In genomic region chr17:8696456-8696855, GRCh38 we compare ENCODE assay signal across 22 cellular contexts. TPM values are rescaled to one million over a fixed set of nuclear protein-coding genes. Genes with fewer than 3 reads are reported as not detected.
DNase-seq lines count a peak whose midpoint lies in the region; ATAC-seq, FAIRE-seq and TF ChIP-seq lines count a peak whose summit lies in the region.
"Had no signal": no experiment of that assay in that cellular context is flagged by ENCODE, and none has a peak within 500 bp of the region (broad histone marks: within the 10 kb centered on the region; RNA-seq: fewer than 3 reads in every experiment).

No MANE protein-coding gene starts in this region.

- no peak overlapping the region for H3K23ac ChIP-seq in H1 (ENCODE audit: insufficient read length)

- H3F3A ChIP-seq in MM.1S (ENCODE audit: insufficient read depth, low read length): no peaks in the 10 kb centered on the region

- peak overlapping the region; percentile 57 for H2AK5ac ChIP-seq in H1 (ENCODE audit: low read depth, low read length)

- H2AFZ ChIP-seq in H1 (ENCODE audit: low read length) (0 out of 2 replicates have a peak overlapping the region, but pooled peaks have one; percentile 55), MM.1S (ENCODE audit: low read length) (no peak overlapping the region), HepG2 (ENCODE audit: low read length) (no peak overlapping the region)
- H2AFZ ChIP-seq: PC-9 had no signal

- TF ChIP-seq CTCF in H1 (IDR thresholded peaks at IDR 0.05; ENCODE audit: control extremely low read depth in 1 of 3, insufficient read depth in 1 of 3, low read depth in 1 of 3, low read length in 3 of 3) (peak in 2 of 3 experiments; percentile 8 to 41; a peak in 1 of 4 replicates), upper lobe of left lung (IDR thresholded peaks at IDR 0.05) (no peak), MM.1S (IDR thresholded peaks at IDR 0.05; ENCODE audit: low read length) (no peak), HepG2 (CRISPR knock-in tag; IDR thresholded peaks at IDR 0.05) (no peak)

- no peak overlapping the region for H3K4ac ChIP-seq in H1 (replicated peaks; ENCODE audit: insufficient read length, low read depth, low read length)

- no TSS peak for BruUV-seq in HepG2 (replicated peaks; lab: Mats Ljungman, UMichigan)

- H3K9ac ChIP-seq in HUES64 (ENCODE audit: low read depth, low read length) (peak overlapping the region; percentile 68; the same call in 1 of the 2 replicates), H1 (replicated peaks in 1 of 4; ENCODE audit: extremely low read depth in 1 of 4, low read depth in 3 of 4, low read length in 3 of 4) (no peak overlapping the region), MM.1S (ENCODE audit: low read length) (no peak overlapping the region), HepG2 (ENCODE audit: insufficient read depth, low read depth, low read length) (no peak overlapping the region)

- H3K79me1 ChIP-seq in H1 (ENCODE audit: low read depth, low read length): no peaks in the 10 kb centered on the region; the same call in 1 of the 2 replicates

- intact Hi-C loops in HepG2 (cut with micrococcal nuclease; ENCODE audit: unreplicated experiment): no loop called here

- no peak overlapping the region for H3K56ac ChIP-seq in H1 (replicated peaks; ENCODE audit: insufficient read length, low read depth, low read length)

- no peaks in the 10 kb centered on the region for H3K9me2 ChIP-seq in MM.1S (replicated peaks; ENCODE audit: insufficient read depth, low read length)

- H4K8ac ChIP-seq in H1 (ENCODE audit: extremely low read depth, insufficient read depth, low read length): peak overlapping the region; percentile 69; the same call in 1 of the 2 replicates

- H3K4me3 ChIP-seq in HUES64 (ENCODE audit: low read length): no peak overlapping the region
- H3K4me3 ChIP-seq in H1 (ENCODE audit: extremely low read depth in 1 of 4, insufficient read depth in 2 of 4, low read depth in 3 of 4, low read length in 4 of 4): 0 out of 8 replicates have a peak overlapping the region, but pooled peaks of 1 of the 4 experiments have one; percentile 19
- no peak overlapping the region for H3K4me3 ChIP-seq in mesodermal cell (ENCODE audit: extremely low read depth, insufficient read depth, low read length, poor library complexity, severe bottlenecking)
- no peak overlapping the region for H3K4me3 ChIP-seq in upper lobe of left lung
- no peak overlapping the region for H3K4me3 ChIP-seq in MM.1S (ENCODE audit: low read length)
- H3K4me3 ChIP-seq in HepG2 (replicated peaks in 1 of 3; ENCODE audit: insufficient read depth in 1 of 3, low read depth in 2 of 3, low read length in 3 of 3): no peak overlapping the region
- H3K4me3 ChIP-seq: esophagus squamous epithelium, PC-9, thyroid gland had no signal

- CTCF ChIA-PET in H1 (lab: Charles Lee; ENCODE audit: partially characterized antibody): interaction anchor here (0.5 kb wide), 1 partner anchor 125 kb away, joined by 5 read pairs; no protein-coding TSS in a partner anchor
- CTCF ChIA-PET in HepG2 (lab: Yijun Ruan, JAX; ENCODE audit: low intra/inter-chr PET ratio, low total read pairs): no interaction called here

- H3K27ac ChIP-seq in HUES64 (ENCODE audit: low read depth, low read length) (peak overlapping the region; percentile 88), H1 (ENCODE audit: low read depth, low read length) (peak overlapping the region; percentile 55; the same call in 1 of the 2 replicates), mesodermal cell (ENCODE audit: low read depth, low read length, severe bottlenecking) (peak overlapping the region; percentile 86), upper lobe of left lung (peak overlapping the region; percentile 33 to 73 (median 58)), MM.1S (ENCODE audit: low read length) (no peak overlapping the region), HepG2 (ENCODE audit: extremely low read length, insufficient read depth, low read length) (no peak overlapping the region)
- H3K27ac ChIP-seq: esophagus squamous epithelium, PC-9, thyroid gland, VCaP had no signal

- H3K14ac ChIP-seq in H1 (ENCODE audit: insufficient read length): no peak overlapping the region

- in situ Hi-C loops in HepG2 (cut with HindIII; ENCODE audit: extremely low pct_ligation_motif_present, low pct_unique_long_range_greater_than_20kb): no loop called here

- FAIRE-seq in H1 (lab: Jason Lieb, UNC) (no peak), HepG2 (lab: Jason Lieb, UNC) (no peak)

- peak overlapping the region; percentile 91 for H2BK12ac ChIP-seq in H1 (ENCODE audit: low read depth, low read length)

- ATAC-seq in upper lobe of left lung (ENCODE audit: low FRiP score in 2 of 2) (no peak), HepG2 (no peak; the same call in 2 of the 3 replicates), GM21825 (IDR thresholded peaks at IDR 0.05; ENCODE audit: unreplicated experiment) (no peak)
- ATAC-seq: activated T-cell treated with anti-CD3 and anti-CD28 coated beads, Interleukin-2, amount 50 U/mL, for 72 hours; T-helper 17 cell had no signal

- H2BK5ac ChIP-seq in H1 (ENCODE audit: low read depth, low read length): peak overlapping the region; percentile 74

- H2BK15ac ChIP-seq in H1 (ENCODE audit: low read length): 0 out of 2 replicates have a peak overlapping the region, but pooled peaks have one; percentile 10

- H3K9me3 ChIP-seq in HUES64 (ENCODE audit: insufficient read depth, low read depth, low read length): no peaks in the 10 kb centered on the region
- H3K9me3 ChIP-seq in H1 (ENCODE audit: insufficient read depth in 2 of 2, low read depth in 1 of 2, low read length in 1 of 2): no peaks in the 10 kb centered on the region
- H3K9me3 ChIP-seq in mesodermal cell (ENCODE audit: control insufficient read depth, low read length): no peaks in the 10 kb centered on the region
- H3K9me3 ChIP-seq in upper lobe of left lung: no peaks in the 10 kb centered on the region
- no peaks in the 10 kb centered on the region for H3K9me3 ChIP-seq in MM.1S (replicated peaks; ENCODE audit: insufficient read depth, low read length)
- H3K9me3 ChIP-seq in HepG2 (ENCODE audit: low read length): no peaks in the 10 kb centered on the region
- H3K9me3 ChIP-seq: esophagus squamous epithelium, thyroid gland had no signal

- H4K91ac ChIP-seq in H1 (replicated peaks; ENCODE audit: insufficient read length, low read length): peak overlapping the region; percentile 32

- H4K5ac ChIP-seq in H1 (ENCODE audit: insufficient read length, low read depth, low read length): no peak overlapping the region

- TF ChIP-seq EP300 in H1 (IDR thresholded peaks at IDR 0.05; ENCODE audit: borderline replicate concordance in 1 of 2, low read depth in 2 of 2, low read length in 2 of 2) (no peak), upper lobe of left lung (IDR thresholded peaks at IDR 0.05) (no peak), HepG2 (IDR thresholded peaks at IDR 0.05; ENCODE audit: low read depth in 2 of 2, low read length in 2 of 2) (no peak), HepG2 (CRISPR knock-in tag; IDR thresholded peaks at IDR 0.05; ENCODE audit: borderline replicate concordance) (no peak)

- H3K36me3 ChIP-seq in HUES64 (ENCODE audit: insufficient read depth, low read length): no peaks in the 10 kb centered on the region
- H3K36me3 ChIP-seq in H1 (ENCODE audit: control insufficient read depth in 2 of 4, insufficient read depth in 4 of 4, low read length in 3 of 4): no peaks in the 10 kb centered on the region
- no peaks in the 10 kb centered on the region for H3K36me3 ChIP-seq in mesodermal cell (ENCODE audit: control insufficient read depth, insufficient read depth, low read length)
- H3K36me3 ChIP-seq in upper lobe of left lung: no peaks in the 10 kb centered on the region
- no peaks in the 10 kb centered on the region for H3K36me3 ChIP-seq in MM.1S (replicated peaks; ENCODE audit: insufficient read depth, low read length)
- no peaks in the 10 kb centered on the region for H3K36me3 ChIP-seq in HepG2 (replicated peaks in 1 of 2; ENCODE audit: control insufficient read depth in 1 of 2, insufficient read depth in 2 of 2, low read length in 2 of 2)
- H3K36me3 ChIP-seq: esophagus squamous epithelium, thyroid gland had no signal

- TF ChIP-seq RAD21 in H1 (IDR thresholded peaks at IDR 0.05 in 1 of 2, conservative IDR thresholded peaks at IDR 0.05 in 1 of 2; ENCODE audit: low read depth in 2 of 2, low read length in 2 of 2) (peak; percentile 17 to 44; a peak in 2 of 4 replicates), HepG2 (CRISPR knock-in tag; IDR thresholded peaks at IDR 0.05) (no peak)

- 90% methylated on average over 7 of the region's 7 CpGs for WGBS in HUES64
- 95% methylated on average over 7 of the region's 7 CpGs; no CpG with 5 or more reads in 1 of the 2 experiments for WGBS in H1 (ENCODE audit: extremely low coverage in 1 of 2, insufficient coverage in 1 of 2, insufficient read length in 1 of 2, insufficient replicate concordance in 2 of 2, low coverage in 1 of 2, low lambda C conversion rate in 2 of 2, missing lambda C conversion rate in 1 of 2), 2 experiments
- 88 to 92% methylated on average over 3 to 5 of the region's 7 CpGs for WGBS in mesodermal cell (ENCODE audit: insufficient coverage in 2 of 2), 2 experiments
- 81 to 84% methylated on average over 6 to 7 of the region's 7 CpGs for WGBS in upper lobe of left lung, 2 donors
- WGBS in HepG2 (ENCODE audit: low lambda C conversion rate): 33% methylated on average over 4 of the region's 7 CpGs

- no peak for DNase-seq in H1 (ENCODE audit: low read depth in 1 of 2, low spot score in 2 of 2)
- no peak for DNase-seq in upper lobe of left lung
- DNase-seq in MM.1S: no peak
- DNase-seq in HepG2 (ENCODE audit: low spot score): no peak
- DNase-seq: activated CD4-positive, alpha-beta memory T cell treated with anti-CD3 and anti-CD28 coated beads, Interleukin-2, amount 10 ng/mL, durations not matched to agents 7 days and 5 days; activated T-cell treated with anti-CD3 and anti-CD28 coated beads, Interleukin-2, amount 50 U/mL, for 72 hours; caudate nucleus; esophagus squamous epithelium; glutamatergic neuron; immature natural killer cell; Kasumi-1; NCI-H1417 treated with DMSO at 0.1 percent for 48 hours; NCI-H774; PC-9; stimulated activated CD4-positive, alpha-beta T cell treated with anti-CD3 and anti-CD28 coated beads, Interleukin-12 subunit alpha, Interleukin-12 subunit beta, amount 100 ng/mL, for 4 hours; T-helper 17 cell; thyroid gland had no signal

- peak overlapping the region; percentile 55 for H2BK120ac ChIP-seq in H1 (replicated peaks; ENCODE audit: low read depth, low read length)

- TF ChIP-seq POLR2A in H1 (IDR thresholded peaks at IDR 0.05; ENCODE audit: control extremely low read depth in 1 of 2, low read depth in 2 of 2, low read length in 2 of 2) (no peak), upper lobe of left lung (IDR thresholded peaks at IDR 0.05) (no peak), HepG2 (IDR thresholded peaks at IDR 0.05; ENCODE audit: insufficient read depth in 1 of 2, low read depth in 2 of 2, low read length in 2 of 2) (no peak)

- H4K20me1 ChIP-seq in H1 (replicated peaks in 1 of 2; ENCODE audit: control insufficient read depth in 1 of 2, insufficient read depth in 2 of 2, low read length in 2 of 2) (no peaks in the 10 kb centered on the region), MM.1S (ENCODE audit: insufficient read depth, low read length) (no peaks in the 10 kb centered on the region), HepG2 (ENCODE audit: insufficient read depth, low read length) (no peaks in the 10 kb centered on the region)

- no peaks in the 10 kb centered on the region for H3K79me2 ChIP-seq in H1 (ENCODE audit: control insufficient read depth in 1 of 2, insufficient read depth in 2 of 2, low read length in 2 of 2)
- no peaks in the 10 kb centered on the region for H3K79me2 ChIP-seq in MM.1S (ENCODE audit: low read length)
- no peaks in the 10 kb centered on the region for H3K79me2 ChIP-seq in HepG2 (ENCODE audit: insufficient read depth, low read length)

- POLR2A ChIA-PET in H1 (lab: Charles Lee; ENCODE audit: partially characterized antibody): interaction anchor here (0.9 to 4.3 kb wide), 9 partner anchors 12 to 83 kb away, joined by 3 to 33 read pairs (median 5); no protein-coding TSS in a partner anchor
- POLR2A ChIA-PET in HepG2 (lab: Yijun Ruan, JAX): no interaction called here

- H3K27me3 ChIP-seq in HUES64 (ENCODE audit: insufficient read depth, low read length) (no peaks in the 10 kb centered on the region), H1 (replicated peaks in 1 of 4; ENCODE audit: control insufficient read depth in 3 of 4, extremely low read depth in 1 of 4, insufficient read depth in 3 of 4, low read length in 3 of 4) (no peaks in the 10 kb centered on the region), upper lobe of left lung (no peaks in the 10 kb centered on the region), MM.1S (replicated peaks; ENCODE audit: insufficient read depth, low read length) (no peaks in the 10 kb centered on the region), HepG2 (ENCODE audit: control insufficient read depth in 1 of 2, insufficient read depth in 2 of 2, low read length in 2 of 2) (peaks cover 0 to 5% of the 10 kb centered on the region in 2 experiments; a peak in 1 of 5 replicates)
- H3K27me3 ChIP-seq: thyroid gland had no signal

- 0 out of 2 replicates have a peak overlapping the region, but pooled peaks have one; percentile 24 for H3K18ac ChIP-seq in H1 (ENCODE audit: extremely low read depth, low read length)

- H3K4me2 ChIP-seq in H1 (ENCODE audit: insufficient read depth in 1 of 2, low read depth in 2 of 2, low read length in 2 of 2) (peak overlapping the region; percentile 21 to 47; a peak in 3 of 4 replicates), MM.1S (ENCODE audit: low read depth, low read length) (no peak overlapping the region), HepG2 (ENCODE audit: low read depth, low read length) (no peak overlapping the region)
- H3K4me2 ChIP-seq: PC-9 had no signal

- H3K23me2 ChIP-seq in H1 (ENCODE audit: low read depth, low read length): no peaks in the 10 kb centered on the region

- H3K4me1 ChIP-seq in HUES64 (ENCODE audit: insufficient read depth, low read length) (peaks cover 18% of the 10 kb centered on the region), H1 (replicated peaks in 1 of 4; ENCODE audit: control insufficient read depth in 3 of 4, insufficient read depth in 4 of 4, low read length in 3 of 4) (peaks cover 12 to 24% (median 18%) of the 10 kb centered on the region in 4 experiments; a peak in 6 of 7 replicates), mesodermal cell (ENCODE audit: control insufficient read depth, insufficient read depth, low read length, poor library complexity, severe bottlenecking) (peaks cover 40% of the 10 kb centered on the region), upper lobe of left lung (peaks cover 7 to 29% (median 14%) of the 10 kb centered on the region in 4 donors), MM.1S (ENCODE audit: low read length) (no peaks in the 10 kb centered on the region), HepG2 (ENCODE audit: insufficient read depth, low read length) (peaks cover 13% of the 10 kb centered on the region; the same call in 1 of the 2 replicates)

- peak overlapping the region; percentile 96 for H2BK20ac ChIP-seq in H1 (ENCODE audit: low read length)

RNA-seq across cellular contexts. Expression of gene CCDC42, which starts 48.2 kb away (rescaled TPM):
- not detected for polyA plus RNA-seq in HUES64 (2013, experiment 1 of 2)
- not detected for polyA plus RNA-seq in HUES64 (2013, experiment 2 of 2)
- total RNA-seq in H1 (2021; fragmentation: NEBNext Ultra II Directional; extraction: Animal tissue kit (Norgen Biotek cat#: 25700)): not detected in 2 replicates
- polyA plus RNA-seq in H1 (2011; rRNA removed) (not detected in 2 replicates), HepG2 (2011; rRNA removed) (not detected in 2 replicates)
- not detected for polyA plus RNA-seq in H1 (2011; cell fraction: cytosol; rRNA removed)
- polyA plus RNA-seq in H1 (2011; cell fraction: nucleus; rRNA removed): not detected
- not detected in 4 replicates for polyA plus RNA-seq in H1 (2012, experiment 1 of 2)
- not detected for polyA plus RNA-seq in H1 (2012, experiment 2 of 2)
- polyA plus RNA-seq in H1 (2013, experiment 1 of 2): not detected
- polyA plus RNA-seq in H1 (2013, experiment 2 of 2): not detected
- not detected in 2 replicates for polyA minus RNA-seq in H1 (2011; rRNA and poly(A)+ RNA removed)
- polyA minus RNA-seq in H1 (2011; cell fraction: cytosol; rRNA and poly(A)+ RNA removed): not detected
- polyA minus RNA-seq in H1 (2011; cell fraction: nucleus; rRNA and poly(A)+ RNA removed): not detected
- polyA plus RNA-seq in mesodermal cell (2013, experiment 1 of 2): not detected
- not detected for polyA plus RNA-seq in mesodermal cell (2013, experiment 2 of 2)
- total RNA-seq in upper lobe of left lung (under 1 TPM in 1 of 6 donors, not detected in 5; 0.24 TPM), HepG2 (2016; rRNA removed; fragmentation: Illumina TruSeq; extraction: Trizol) (not detected in 2 replicates)
- total RNA-seq in HepG2 (2016; cell fraction: cytosol; rRNA removed; fragmentation: Illumina TruSeq; extraction: Trizol; ENCODE audit: low read depth): not detected in 2 replicates
- total RNA-seq in HepG2 (2016; cell fraction: insoluble cytoplasmic fraction; rRNA removed; fragmentation: Illumina TruSeq; extraction: Trizol): not detected in 2 replicates
- total RNA-seq in HepG2 (2016; cell fraction: membrane; rRNA removed; fragmentation: Illumina TruSeq; extraction: Trizol): not detected in 2 replicates
- total RNA-seq in HepG2 (2016; cell fraction: nucleus; rRNA removed; fragmentation: Illumina TruSeq; extraction: Trizol): not detected in 2 replicates
- not detected in 2 replicates for polyA plus RNA-seq in HepG2 (2011; cell fraction: cytosol; rRNA removed)
- not detected in 2 replicates for polyA plus RNA-seq in HepG2 (2011; cell fraction: nucleus; rRNA removed)
- not detected in 2 replicates for polyA plus RNA-seq in HepG2 (2012)
- polyA plus RNA-seq in HepG2 (2016; cell fraction: cytosol; fragmentation: Illumina TruSeq; extraction: Trizol; ENCODE audit: low read depth): not detected in 2 replicates
- polyA plus RNA-seq in HepG2 (2016; cell fraction: insoluble cytoplasmic fraction; fragmentation: Illumina TruSeq; extraction: Trizol; ENCODE audit: low read depth): not detected in 2 replicates
- not detected in 2 replicates for polyA plus RNA-seq in HepG2 (2016; cell fraction: membrane; fragmentation: Illumina TruSeq; extraction: Trizol; ENCODE audit: low read depth)
- polyA plus RNA-seq in HepG2 (2016; cell fraction: nucleus; fragmentation: Illumina TruSeq; extraction: Trizol; ENCODE audit: insufficient read depth, low read depth): not detected in 2 replicates
- polyA minus RNA-seq in HepG2 (2011; rRNA and poly(A)+ RNA removed; ENCODE audit: low replicate concordance): not detected in 2 replicates
- polyA minus RNA-seq in HepG2 (2011; cell fraction: cytosol; rRNA and poly(A)+ RNA removed): not detected in 2 replicates
- polyA minus RNA-seq in HepG2 (2011; cell fraction: nucleus; rRNA and poly(A)+ RNA removed): not detected in 2 replicates
- total RNA-seq: esophagus squamous epithelium, PC-9, thyroid gland had no signal
- polyA plus RNA-seq: immature natural killer cell, neural cell had no signal

Comparison
In these comparisons a context has a peak if more than half of its experiments do, and no peak if none do; other contexts are left out.
1. H3K27ac ChIP-seq: peak in HUES64 (single experiment), H1 (single experiment), mesodermal cell (single experiment) and upper lobe of left lung (4 of 4); none in MM.1S (single experiment) and HepG2 (single experiment).
2. H3K4me2 ChIP-seq: peak in H1 (2 of 2); none in MM.1S (single experiment) and HepG2 (single experiment).
3. CTCF ChIP-seq: peak in H1 (2 of 3); none in upper lobe of left lung (0 of 6), MM.1S (single experiment) and HepG2 (single experiment).